Comparison of ENCODE assay signal across 9 cellular contexts in the genomic region with DNA sequence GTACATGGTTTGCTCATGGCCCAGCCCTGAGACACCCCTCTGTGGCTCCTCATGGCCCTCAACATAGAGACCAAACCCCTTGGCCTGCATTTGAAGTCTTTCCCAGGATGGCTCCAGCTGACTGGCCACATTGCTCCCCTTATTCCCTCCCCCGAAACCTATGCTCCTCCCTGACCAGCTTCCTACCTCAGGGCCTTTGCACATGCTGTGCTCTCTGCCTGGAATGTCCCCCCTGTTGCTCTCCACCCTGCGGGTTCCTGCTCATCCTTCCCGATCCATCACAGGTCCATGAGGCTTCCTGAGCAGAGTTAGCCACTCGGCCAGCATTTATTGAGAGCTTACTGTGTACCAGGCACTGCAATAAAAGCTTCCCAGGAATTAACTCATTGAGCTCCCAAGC.
"Had no signal": no experiment of that assay in that cellular context is flagged by ENCODE, and none has a peak within 500 bp of the region (broad histone marks: within the 10 kb centered on the region; RNA-seq: fewer than 3 reads in every experiment).

No MANE protein-coding gene starts in this region.

- H3K36me3 Mint-ChIP-seq: mesothelial cell of epicardium; stimulated activated memory B cell treated with anti-CD40 and anti-IgM and Interleukin-4, amounts not matched to agents 10 μg/mL and 1 μg/mL and 100 μg/mL, for 72 hours had no signal

- DNase-seq: activated CD4-positive, alpha-beta T cell treated with anti-CD3 and anti-CD28 coated beads, Interleukin-2, amount 10 ng/mL, durations not matched to agents 7 days and 5 days; activated CD4-positive, CD25-positive, alpha-beta regulatory T cell; activated CD8-positive, alpha-beta memory T cell treated with anti-CD3 and anti-CD28 coated beads for 24 hours; activated naive CD4-positive, alpha-beta T cell treated with anti-CD3 and anti-CD28 coated beads, Interleukin-2, amount 10 ng/mL, durations not matched to agents 7 days and 5 days; kidney glomerular epithelial cell; stimulated activated CD4-positive, alpha-beta T cell treated with anti-CD3 and anti-CD28 coated beads, Interleukin-2, amount 100 ng/mL, for 48 hours had no signal

- H3K4me3 Mint-ChIP-seq: activated CD4-positive, alpha-beta T cell treated with anti-CD3 and anti-CD28 coated beads, Interleukin-2, amount 10 ng/mL, durations not matched to agents 7 days and 5 days; activated naive CD4-positive, alpha-beta T cell treated with anti-CD3 and anti-CD28 coated beads, Interleukin-2, amount 10 ng/mL, durations not matched to agents 7 days and 5 days; mesothelial cell of epicardium; stimulated activated memory B cell treated with anti-CD40 and anti-IgM and Interleukin-4, amounts not matched to agents 10 μg/mL and 1 μg/mL and 100 μg/mL, for 72 hours; T-helper 1 cell treated with Interleukin-12 subunit alpha and Interleukin-12 subunit beta and Interleukin-4 antibody, amounts not matched to agents 30 μg/mL and 1 μg/mL, for 36 hours had no signal

- ATAC-seq: stimulated activated memory B cell treated with anti-CD40 and anti-IgM and Interleukin-4, amounts not matched to agents 10 μg/mL and 1 μg/mL and 100 μg/mL, for 72 hours had no signal

- H3K9me3 Mint-ChIP-seq: activated CD4-positive, alpha-beta T cell treated with anti-CD3 and anti-CD28 coated beads, Interleukin-2, amount 10 ng/mL, durations not matched to agents 7 days and 5 days; activated naive CD4-positive, alpha-beta T cell treated with anti-CD3 and anti-CD28 coated beads, Interleukin-2, amount 10 ng/mL, durations not matched to agents 7 days and 5 days; mesothelial cell of epicardium; T-helper 1 cell treated with Interleukin-12 subunit alpha and Interleukin-12 subunit beta and Interleukin-4 antibody, amounts not matched to agents 30 μg/mL and 1 μg/mL, for 36 hours had no signal

- H3K27ac Mint-ChIP-seq: activated CD4-positive, alpha-beta T cell treated with anti-CD3 and anti-CD28 coated beads, Interleukin-2, amount 10 ng/mL, durations not matched to agents 7 days and 5 days; activated naive CD4-positive, alpha-beta T cell treated with anti-CD3 and anti-CD28 coated beads, Interleukin-2, amount 10 ng/mL, durations not matched to agents 7 days and 5 days; mesothelial cell of epicardium; stimulated activated memory B cell treated with anti-CD40 and anti-IgM and Interleukin-4, amounts not matched to agents 10 μg/mL and 1 μg/mL and 100 μg/mL, for 72 hours; T-helper 1 cell treated with Interleukin-12 subunit alpha and Interleukin-12 subunit beta and Interleukin-4 antibody, amounts not matched to agents 30 μg/mL and 1 μg/mL, for 36 hours had no signal
